Comparison of ENCODE assay signal across 23 cellular contexts in genomic region chr12:51496907-51497306, GRCh38.
DNase-seq lines count a peak whose midpoint lies in the region; ATAC-seq and TF ChIP-seq lines count a peak whose summit lies in the region.
"Had no signal": no experiment of that assay in that cellular context is flagged by ENCODE, and none has a peak within 500 bp of the region (broad histone marks: within the 10 kb centered on the region; RNA-seq: fewer than 3 reads in every experiment).

No MANE protein-coding gene starts in this region.

- H3K27ac ChIP-seq in OCI-LY3 (ENCODE audit: low read length) (peak overlapping the region; percentile 29; the same call in 1 of the 2 replicates), heart left ventricle (no peak overlapping the region), prostate gland (no peak overlapping the region)
- H3K27ac ChIP-seq: KMS-11, RWPE1 had no signal

- TF ChIP-seq CTCF in OCI-LY3 (IDR thresholded peaks at IDR 0.05; ENCODE audit: low read depth, low read length) (no peak), heart left ventricle (IDR thresholded peaks at IDR 0.05) (no peak), prostate gland (IDR thresholded peaks at IDR 0.05) (no peak)

- ATAC-seq in heart left ventricle = no peak
- ATAC-seq: HCT116 had no signal

- no peaks in the 10 kb centered on the region for H3K79me2 ChIP-seq in OCI-LY3 (ENCODE audit: low read length)

- H2AFZ ChIP-seq in OCI-LY3 (ENCODE audit: low read depth, low read length) = no peak overlapping the region

- H3K36me3 ChIP-seq in OCI-LY3 (replicated peaks; ENCODE audit: low read depth, low read length) = no peaks in the 10 kb centered on the region
- H3K36me3 ChIP-seq in heart left ventricle = no peaks in the 10 kb centered on the region
- H3K36me3 ChIP-seq in prostate gland = no peaks in the 10 kb centered on the region

- H3K27me3 ChIP-seq in OCI-LY3 (ENCODE audit: low read depth, low read length) (no peaks in the 10 kb centered on the region), heart left ventricle (peaks cover 0 to 4% (median 0%) of the 10 kb centered on the region in 9 donors), prostate gland (replicated peaks; ENCODE audit: insufficient read depth) (no peaks in the 10 kb centered on the region)
- H3K27me3 ChIP-seq: BE2C had no signal

- H3K9ac ChIP-seq in OCI-LY3 (ENCODE audit: low read length) = no peak overlapping the region
- H3K9ac ChIP-seq: KMS-11 had no signal

- 82 to 94% (median 87%) methylated on average over 2 of the region's 2 CpGs for WGBS in heart left ventricle, 4 donors
- WGBS in prostate gland = 97% methylated on average over 2 of the region's 2 CpGs

- TF ChIP-seq POLR2A in heart left ventricle (IDR thresholded peaks at IDR 0.05) (no peak), prostate gland (IDR thresholded peaks at IDR 0.05) (no peak)

- peaks cover 13% of the 10 kb centered on the region for H3K4me1 ChIP-seq in OCI-LY3 (ENCODE audit: low read length)
- no peaks in the 10 kb centered on the region for H3K4me1 ChIP-seq in heart left ventricle
- H3K4me1 ChIP-seq in prostate gland (replicated peaks) = no peaks in the 10 kb centered on the region
- H3K4me1 ChIP-seq: BE2C had no signal

- H3K9me3 ChIP-seq in OCI-LY3 (ENCODE audit: insufficient read depth, low read length) = no peaks in the 10 kb centered on the region
- H3K9me3 ChIP-seq in heart left ventricle = no peaks in the 10 kb centered on the region
- no peaks in the 10 kb centered on the region for H3K9me3 ChIP-seq in prostate gland
- H3K9me3 ChIP-seq: BE2C had no signal

- DNase-seq in CD1c-positive myeloid dendritic cell (ENCODE audit: extremely low spot score) = peak; percentile 47
- DNase-seq in MV-4-11 (lab: John Stamatoyannopoulos, UW) = peak; percentile 70
- peak; percentile 5 for DNase-seq in globus pallidus (ENCODE audit: low spot score)
- DNase-seq in heart left ventricle = no peak
- DNase-seq in stimulated activated CD4-positive, alpha-beta T cell treated with anti-CD3 and anti-CD28 coated beads, Interleukin-4, amount 100 ng/mL, for 1 hour = no peak
- DNase-seq in prostate gland (ENCODE audit: low spot score) = no peak
- DNase-seq in KG1 (lab: John Stamatoyannopoulos, UW) = no peak
- DNase-seq: 8988T, ACHN, BE2C, IMR-90, NCI-H1105 treated with DMSO at 0.1 percent for 48 hours, NCI-H146, NCI-H1930, NCI-H2107, NCI-H524 treated with DMSO at 0.1 percent for 48 hours, NCI-H82, SHP77, SW 1271 had no signal

- H4K20me1 ChIP-seq in OCI-LY3 (ENCODE audit: insufficient read depth, low read length) = no peaks in the 10 kb centered on the region

- H3K4me2 ChIP-seq in OCI-LY3 (ENCODE audit: low read length) = peak overlapping the region; percentile 50
- H3K4me2 ChIP-seq: KMS-11 had no signal

- intact Hi-C loops in heart left ventricle (cut with DNase I) (no loop called here), prostate gland (cut with DNase I) (no loop called here)

- H3K4me3 ChIP-seq in OCI-LY3 (ENCODE audit: low read length) (no peak overlapping the region), heart left ventricle (no peak overlapping the region), prostate gland (no peak overlapping the region)

Comparison
In these comparisons a context has a peak if more than half of its experiments do, and no peak if none do; other contexts are left out.
1. DNase-seq: peak in CD1c-positive myeloid dendritic cell (single experiment), MV-4-11 (single experiment) and globus pallidus (single experiment); none in heart left ventricle (0 of 5), stimulated activated CD4-positive, alpha-beta T cell treated with anti-CD3 and anti-CD28 coated beads, Interleukin-4, amount 100 ng/mL, for 1 hour (single experiment), prostate gland (single experiment) and KG1 (single experiment).